In the genomic region with DNA sequence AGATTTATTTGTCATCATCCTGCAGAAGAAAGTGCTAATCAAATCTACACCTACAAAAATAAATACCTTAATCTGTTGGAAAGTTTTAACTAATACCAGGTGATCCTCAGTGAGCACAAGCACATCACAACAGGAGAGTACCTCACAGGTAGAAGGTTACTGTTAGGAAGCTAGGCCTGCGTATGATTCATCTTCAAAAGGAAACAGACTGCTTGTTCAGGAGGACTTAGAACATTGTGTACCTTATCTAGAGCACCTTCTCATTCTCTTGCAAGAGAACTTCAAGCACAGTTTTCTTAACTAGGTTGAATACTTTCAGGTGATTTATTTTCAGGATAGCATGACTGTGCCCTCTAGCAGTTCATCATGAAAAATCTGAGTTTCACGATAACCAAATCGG, we compare ENCODE assay signal across 22 cellular contexts. TPM values are rescaled to one million over a fixed set of nuclear protein-coding genes. Genes with fewer than 3 reads are reported as not detected.
DNase-seq lines count a peak whose midpoint lies in the region; ATAC-seq, FAIRE-seq and TF ChIP-seq lines count a peak whose summit lies in the region.
"Had no signal": no experiment of that assay in that cellular context is flagged by ENCODE, and none has a peak within 500 bp of the region (broad histone marks: within the 10 kb centered on the region; RNA-seq: fewer than 3 reads in every experiment).

No MANE protein-coding gene starts in this region.

- no peaks in the 10 kb centered on the region for H3K79me2 ChIP-seq in astrocyte (ENCODE audit: insufficient read depth, low read length)

- H3K4me3 Mint-ChIP-seq in astrocyte (ENCODE audit: unreplicated experiment) = no peak overlapping the region

- no peaks in the 10 kb centered on the region for H4K20me1 ChIP-seq in astrocyte (ENCODE audit: insufficient read depth, low read length)

- no peaks in the 10 kb centered on the region for H3K4me1 ChIP-seq in astrocyte (ENCODE audit: insufficient read depth, low read length)
- no peaks in the 10 kb centered on the region for H3K4me1 ChIP-seq in left lung
- no peaks in the 10 kb centered on the region for H3K4me1 ChIP-seq in upper lobe of left lung
- H3K4me1 ChIP-seq: Caco-2 had no signal

- H3K36me3 ChIP-seq in astrocyte (ENCODE audit: insufficient read depth, low read length) (no peaks in the 10 kb centered on the region), left lung (no peaks in the 10 kb centered on the region), upper lobe of left lung (no peaks in the 10 kb centered on the region)

- H3K4me2 ChIP-seq in astrocyte (ENCODE audit: low read length) = no peak overlapping the region

- H3K9ac ChIP-seq in astrocyte (ENCODE audit: low read length) = no peak overlapping the region

- peak in 3 of 4 donors; percentile 31 to 98 (median 52) for TF ChIP-seq EP300 in upper lobe of left lung (IDR thresholded peaks at IDR 0.05)

- TF ChIP-seq POLR2A in upper lobe of left lung (IDR thresholded peaks at IDR 0.05) = no peak

- no peak overlapping the region for H2AFZ ChIP-seq in astrocyte (ENCODE audit: low read depth, low read length)

- H3K9me3 ChIP-seq in astrocyte (ENCODE audit: insufficient read depth, low read depth, low read length) (no peaks in the 10 kb centered on the region), left lung (no peaks in the 10 kb centered on the region), upper lobe of left lung (no peaks in the 10 kb centered on the region)
- H3K9me3 ChIP-seq: Caco-2, SJSA1 had no signal

- peaks cover 6% of the 10 kb centered on the region for H3K4me1 Mint-ChIP-seq in astrocyte (ENCODE audit: low read depth, unreplicated experiment)

- FAIRE-seq in GM18507 (lab: Jason Lieb, UNC) (peak; percentile 12), astrocyte (lab: Jason Lieb, UNC) (peak; percentile 68)
- FAIRE-seq: HTR-8/SVneo had no signal

- ATAC-seq in left lung (peak; percentile 91), upper lobe of left lung (ENCODE audit: low FRiP score in 2 of 2) (peak; percentile 42 to 92), GM19455 (IDR thresholded peaks at IDR 0.05; ENCODE audit: unreplicated experiment) (no peak), GM19397 (IDR thresholded peaks at IDR 0.05; ENCODE audit: unreplicated experiment) (no peak)
- ATAC-seq: PC-3 had no signal

- H3K27me3 ChIP-seq in astrocyte (ENCODE audit: insufficient read depth, low read length) (no peaks in the 10 kb centered on the region), left lung (no peaks in the 10 kb centered on the region), upper lobe of left lung (no peaks in the 10 kb centered on the region)
- H3K27me3 ChIP-seq: SJSA1 had no signal

- no peak overlapping the region for H3K27ac Mint-ChIP-seq in astrocyte (ENCODE audit: unreplicated experiment)

- no peaks in the 10 kb centered on the region for H3K27me3 Mint-ChIP-seq in astrocyte (ENCODE audit: low read depth, unreplicated experiment)

- DNase-seq in GM18507 (ENCODE audit: extremely low spot score, insufficient read length, low read depth) = no peak
- DNase-seq in astrocyte (ENCODE audit: low read depth) = no peak
- no peak for DNase-seq in left lung
- no peak for DNase-seq in upper lobe of left lung
- DNase-seq in glomerular visceral epithelial cell (ENCODE audit: extremely low spot score) = no peak
- DNase-seq: Caco-2, DMS153, EL, HCEC 1CT, MV-4-11, NCI-H1417, NCI-H2029, NCI-H2171, NCI-H446 treated with DMSO at 0.1 percent for 48 hours, NCI-H774, PC-3 had no signal

- intact Hi-C loops in left lung (cut with DNase I) = no loop called here

- H3K27ac ChIP-seq in astrocyte (ENCODE audit: low read depth, low read length) (no peak overlapping the region), left lung (peak overlapping the region; percentile 11 to 40), upper lobe of left lung (peak overlapping the region in 3 of 4 donors; percentile 46 to 70 (median 53))
- H3K27ac ChIP-seq: C4-2B, HL-60, SJSA1 had no signal

- TF ChIP-seq CTCF in astrocyte (IDR thresholded peaks at IDR 0.05; ENCODE audit: insufficient read depth, low read depth, low read length) (no peak), left lung (IDR thresholded peaks at IDR 0.05) (no peak), upper lobe of left lung (IDR thresholded peaks at IDR 0.05) (no peak)

- no peak overlapping the region for H3K4me3 ChIP-seq in astrocyte (ENCODE audit: insufficient read depth, low read depth, low read length)
- no peak overlapping the region for H3K4me3 ChIP-seq in left lung
- no peak overlapping the region for H3K4me3 ChIP-seq in upper lobe of left lung
- H3K4me3 ChIP-seq: SJSA1 had no signal

- 80 to 85% methylated on average over 3 of the region's 3 CpGs for WGBS in upper lobe of left lung, 2 donors

- no peaks in the 10 kb centered on the region for H3K36me3 Mint-ChIP-seq in astrocyte (ENCODE audit: low read depth, unreplicated experiment)

- no peaks in the 10 kb centered on the region for H3K9me3 Mint-ChIP-seq in astrocyte (ENCODE audit: unreplicated experiment)

RNA-seq across cellular contexts. Expression of a gene that starts 54.2 kb away (rescaled TPM):
- total RNA-seq in astrocyte (1.00 and 1.0 TPM in 2 replicates), left lung (1 to 10 TPM; 2.3 TPM), upper lobe of left lung (1 to 10 TPM in 4 of 6 donors, not detected in 2; 1.2 to 3.2 (median 1.3) TPM)

Comparison
In these comparisons a context has a peak if more than half of its experiments do, and no peak if none do; other contexts are left out.
1. ATAC-seq: peak in left lung (single experiment) and upper lobe of left lung (2 of 2); none in GM19455 (single experiment) and GM19397 (single experiment).